In the genomic region with DNA sequence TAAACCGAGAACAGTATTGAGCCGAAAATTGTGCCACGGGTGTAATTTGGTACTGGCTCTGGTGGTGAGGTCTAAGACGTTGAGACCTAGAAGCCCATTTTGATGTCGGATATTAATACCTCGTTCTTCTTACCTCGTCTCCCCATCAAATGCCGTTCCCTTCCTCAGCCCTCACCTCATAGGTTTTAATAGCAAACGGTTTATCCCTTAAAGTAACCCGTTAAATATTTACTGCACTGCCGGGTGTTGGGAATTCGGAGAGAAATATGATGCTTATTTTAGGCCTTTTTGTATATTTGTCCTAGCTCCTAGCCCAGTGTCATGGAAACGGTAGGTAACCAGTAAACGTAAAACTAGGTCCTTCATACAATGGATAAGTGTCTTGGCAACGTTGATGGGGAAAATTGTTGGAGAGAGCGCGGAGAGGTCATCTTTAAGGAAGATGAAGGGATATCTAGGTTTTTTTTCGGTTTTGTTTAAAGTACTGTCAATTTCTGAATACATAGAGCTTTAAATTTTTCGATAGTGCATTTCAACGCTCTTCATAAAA, we compare ENCODE assay signal across 8 cellular contexts. TPM values are rescaled to one million over a fixed set of nuclear protein-coding genes. Genes with fewer than 3 reads are reported as not detected.
DNase-seq lines count a peak whose midpoint lies in the region; ATAC-seq and TF ChIP-seq lines count a peak whose summit lies in the region.

No MANE protein-coding gene starts in this region.

- ATAC-seq in GM18520 (IDR thresholded peaks at IDR 0.05; ENCODE audit: unreplicated experiment), result no peak

- intact Hi-C loops in testis (cut with DNase I; ENCODE audit: low total_unique reads), result no loop called here

- H3K4me1 ChIP-seq in iPS DF 6.9 (ENCODE audit: control insufficient read depth, insufficient read depth, low read length), result no peaks in the 10 kb centered on the region
- H3K4me1 ChIP-seq in testis, result peaks cover 11% of the 10 kb centered on the region

- WGBS in iPS DF 6.9 (ENCODE audit: insufficient coverage, insufficient read length), result no CpG with 5 or more reads among the region's 20 CpGs
- WGBS in testis, 2 donors, result 4% methylated on average over 20 of the region's 20 CpGs

- POLR2A ChIA-PET in GM10248 (lab: Yijun Ruan, JAX), result interaction anchor here (1.5 kb wide), 1 partner anchor 10 kb away, joined by 5 read pairs; no protein-coding TSS in a partner anchor

- TF ChIP-seq POLR2A in testis (IDR thresholded peaks at IDR 0.05), result no peak

- peak; percentile 4 for DNase-seq in HS-5 (ENCODE audit: low read depth)
- DNase-seq in SK-MEL-5 (ENCODE audit: low read depth, low spot score), result peak; percentile 16
- DNase-seq in iPS DF 6.9 (ENCODE audit: low read depth, low spot score), result no peak
- DNase-seq in testis, result no peak
- no peak for DNase-seq in AML-193 (lab: John Stamatoyannopoulos, UW)
- DNase-seq in GM10248 (ENCODE audit: extremely low spot score), result no peak
- no peak for DNase-seq in HuH-7.5 (ENCODE audit: low spot score)

- H3K27me3 ChIP-seq in iPS DF 6.9 (ENCODE audit: control insufficient read depth, insufficient read depth, low read length) (no peaks in the 10 kb centered on the region), testis (no peaks in the 10 kb centered on the region)

- CTCF ChIA-PET in GM10248 (lab: Yijun Ruan, JAX), result interaction anchor here (0.8 kb wide), 1 partner anchor 10 kb away, joined by 3 read pairs; no protein-coding TSS in a partner anchor

- H3K27ac ChIP-seq in iPS DF 6.9 (ENCODE audit: low read length) (no peak overlapping the region), testis (peak overlapping the region; percentile 95 to 98)

- TF ChIP-seq CTCF in testis (IDR thresholded peaks at IDR 0.05), result no peak
- TF ChIP-seq CTCF in GM10248 (IDR thresholded peaks at IDR 0.05; ENCODE audit: control extremely low read depth, extremely low read depth, low read depth, missing control alignments), result no peak

- no peaks in the 10 kb centered on the region; the same call in 1 of the 2 replicates for H3K36me3 ChIP-seq in iPS DF 6.9 (ENCODE audit: control insufficient read depth, insufficient read depth, low read length)
- H3K36me3 ChIP-seq in testis (ENCODE audit: low read depth, missing control alignments), result no peaks in the 10 kb centered on the region

- H3K4me3 ChIP-seq in iPS DF 6.9 (ENCODE audit: low read length) (peak overlapping the region; percentile 86), testis (peak overlapping the region; percentile 87 to 97)

- in situ Hi-C loops in SK-MEL-5 (cut with HindIII; ENCODE audit: low pct_unique_long_range_greater_than_20kb, low sequenced_read_pairs), result no loop called here

- H3K9me3 ChIP-seq in iPS DF 6.9 (ENCODE audit: control insufficient read depth, insufficient read depth, low read length) (no peaks in the 10 kb centered on the region), testis (no peaks in the 10 kb centered on the region)

RNA-seq across cellular contexts. Expression of a gene that starts 1.0 kb away (rescaled TPM):
- 152 and 155 TPM in 2 replicates for total RNA-seq in SK-MEL-5 (2014; rRNA removed; shearing (Covaris generic))
- polyA plus RNA-seq in SK-MEL-5 (2015; cell fraction: cytosol; rRNA removed), result 101 and 102 TPM in 2 replicates
- polyA plus RNA-seq in SK-MEL-5 (2015; cell fraction: nucleus; rRNA removed), result 91.3 and 114 TPM in 2 replicates
- 100 to 1,000 TPM; 139 to 178 TPM for total RNA-seq in testis
- 153 TPM for polyA plus RNA-seq in testis (ENCODE audit: insufficient read depth, low read depth, low replicate concordance)

Comparison
In these comparisons a context has a peak if more than half of its experiments do, and no peak if none do; other contexts are left out.
1. DNase-seq: peak in HS-5 (single experiment) and SK-MEL-5 (single experiment); none in iPS DF 6.9 (single experiment), testis (single experiment), AML-193 (0 of 2), GM10248 (single experiment) and HuH-7.5 (single experiment).